Comparison of ENCODE assay signal across 17 cellular contexts in genomic region chr7:43568529-43568928, GRCh38. TPM values are rescaled to one million over a fixed set of nuclear protein-coding genes. Genes with fewer than 3 reads are reported as not detected.
DNase-seq lines count a peak whose midpoint lies in the region; ATAC-seq, FAIRE-seq and TF ChIP-seq lines count a peak whose summit lies in the region.
"Had no signal": no experiment of that assay in that cellular context is flagged by ENCODE, and none has a peak within 500 bp of the region (broad histone marks: within the 10 kb centered on the region; RNA-seq: fewer than 3 reads in every experiment).

No MANE protein-coding gene starts in this region.

- 64% methylated on average over 6 of the region's 6 CpGs for WGBS in right lobe of liver (ENCODE audit: insufficient coverage, low coverage, low lambda C conversion rate, missing lambda C conversion rate)
- WGBS in suprapubic skin: 53% methylated on average over 6 of the region's 6 CpGs

- H3K9me3 ChIP-seq in right lobe of liver (no peaks in the 10 kb centered on the region), suprapubic skin (no peaks in the 10 kb centered on the region)

- no peak overlapping the region for H3K4me3 ChIP-seq in bronchial epithelial cell (ENCODE audit: low read depth, low read length)
- H3K4me3 ChIP-seq in right lobe of liver: no peak overlapping the region
- H3K4me3 ChIP-seq in suprapubic skin: no peak overlapping the region
- H3K4me3 ChIP-seq: lung had no signal

- H3K36me3 ChIP-seq in bronchial epithelial cell (ENCODE audit: control insufficient read depth, insufficient read depth, low read length): no peaks in the 10 kb centered on the region
- no peaks in the 10 kb centered on the region for H3K36me3 ChIP-seq in right lobe of liver
- no peaks in the 10 kb centered on the region for H3K36me3 ChIP-seq in suprapubic skin

- H3K27me3 ChIP-seq in bronchial epithelial cell (ENCODE audit: control insufficient read depth, insufficient read depth, low read length) (no peaks in the 10 kb centered on the region), right lobe of liver (no peaks in the 10 kb centered on the region), suprapubic skin (no peaks in the 10 kb centered on the region)

- no peak for FAIRE-seq in bronchial epithelial cell (lab: Jason Lieb, UNC)
- FAIRE-seq: GM12891 had no signal

- TF ChIP-seq CTCF in bronchial epithelial cell (IDR thresholded peaks at IDR 0.05; ENCODE audit: insufficient read depth, low read length, severe bottlenecking) (no peak), right lobe of liver (IDR thresholded peaks at IDR 0.05) (no peak), suprapubic skin (IDR thresholded peaks at IDR 0.05) (no peak)

- TF ChIP-seq EP300 in suprapubic skin (IDR thresholded peaks at IDR 0.05): no peak

- no peak overlapping the region for H3K27ac ChIP-seq in right lobe of liver
- no peak overlapping the region for H3K27ac ChIP-seq in suprapubic skin

- H3K4me1 ChIP-seq in right lobe of liver (no peaks in the 10 kb centered on the region), suprapubic skin (peaks cover 6% of the 10 kb centered on the region)

- TF ChIP-seq POLR2A in right lobe of liver (IDR thresholded peaks at IDR 0.05): no peak
- no peak for TF ChIP-seq POLR2A in suprapubic skin (IDR thresholded peaks at IDR 0.05)

- intact Hi-C loops in right lobe of liver (cut with DNase I): no loop called here

- DNase-seq in NCI-H1436 (lab: John Stamatoyannopoulos, UW) (peak; percentile 63), NCI-H1436 treated with DMSO at 0.1 percent for 48 hours (lab: John Stamatoyannopoulos, UW) (no peak), NCI-H226 (peak; percentile 82), bronchial epithelial cell (ENCODE audit: low read depth) (peak; percentile 99), kidney tubule cell (ENCODE audit: low spot score) (peak; percentile 38), right lobe of liver (no peak), suprapubic skin (ENCODE audit: low spot score in 2 of 2) (no peak), HuH-7 (ENCODE audit: low spot score) (no peak)
- DNase-seq: 8988T; activated CD8-positive, alpha-beta T cell treated with anti-CD3 and anti-CD28 coated beads, Interleukin-2, amount 10 ng/mL, durations not matched to agents 7 days and 5 days; amygdala; CD4-positive, alpha-beta T cell; H9; NK-92 treated with Interleukin-12 subunit alpha and Interleukin-12 subunit beta, amount 100 ng/mL, for 24 hours had no signal

- no peak for ATAC-seq in right lobe of liver
- ATAC-seq: activated CD8-positive, alpha-beta T cell treated with anti-CD3 and anti-CD28 coated beads, Interleukin-2, amount 10 ng/mL, durations not matched to agents 7 days and 5 days; activated T-helper 17 cell treated with anti-CD3 and anti-CD28 coated beads, Interleukin-2, amount 50 U/mL, for 72 hours had no signal

RNA-seq across cellular contexts. Expression of gene STK17A, which starts 14.4 kb away (rescaled TPM):
- total RNA-seq in bronchial epithelial cell (55.2 and 79.5 TPM in 2 replicates), right lobe of liver (10 to 100 TPM in 3 of 6 experiments, 1 to 10 TPM in 3; 1.7 to 20.9 (median 7.9) TPM), suprapubic skin (10 to 100 TPM; 14.2 to 18.3 (median 15.9) TPM)

Comparison
In these comparisons a context has a peak if more than half of its experiments do, and no peak if none do; other contexts are left out.
1. DNase-seq: peak in NCI-H1436 (single experiment), NCI-H226 (single experiment), bronchial epithelial cell (single experiment) and kidney tubule cell (single experiment); none in NCI-H1436 treated with DMSO at 0.1 percent for 48 hours (single experiment), right lobe of liver (0 of 3), suprapubic skin (0 of 2) and HuH-7 (single experiment).